ENCODE assay signal across 1 cellular context in the genomic region with DNA sequence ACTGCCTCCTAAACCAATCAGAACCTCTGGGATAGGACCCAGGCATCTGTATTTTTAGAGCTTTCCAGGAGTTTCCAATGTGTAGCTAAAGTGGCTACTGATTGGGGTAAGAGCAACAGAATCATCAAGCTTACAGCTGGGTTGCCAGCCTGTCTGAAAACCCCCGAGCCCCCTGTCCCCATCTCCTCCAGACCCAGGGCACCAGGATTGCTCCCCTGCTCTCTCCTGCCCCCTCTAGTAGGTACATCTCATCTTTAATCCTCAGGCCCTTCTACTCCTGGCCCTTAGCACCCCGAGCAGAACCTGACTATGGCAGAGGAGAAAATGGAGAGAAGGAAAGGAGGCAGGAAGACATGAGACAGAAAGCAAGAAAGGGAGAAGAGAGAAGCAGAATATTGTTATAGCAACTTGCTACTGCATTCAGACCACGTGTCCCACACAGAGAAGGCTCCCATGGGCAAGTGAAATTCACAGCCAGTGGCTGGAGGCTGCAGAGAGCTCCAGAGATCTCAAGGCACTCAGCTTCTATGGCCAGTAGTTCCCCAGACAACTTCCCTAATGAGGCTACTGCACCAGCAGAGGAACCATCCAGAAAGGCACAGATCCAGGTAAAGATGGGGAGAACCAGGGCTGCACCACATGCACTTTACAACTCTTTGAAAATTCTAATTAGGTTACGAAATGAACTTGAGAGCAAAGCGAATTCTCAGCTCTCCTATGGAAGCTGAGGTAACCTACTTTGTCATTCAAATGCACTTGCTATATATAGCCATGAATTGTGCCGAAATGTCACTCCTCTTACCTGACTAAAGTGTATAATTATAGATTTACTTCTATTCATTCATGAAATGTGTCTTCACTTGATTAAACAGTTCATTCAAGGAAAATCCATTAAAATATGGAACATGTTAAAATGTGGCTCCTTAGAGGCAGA.
TF ChIP-seq lines count a peak whose summit lies in the region.

No MANE protein-coding gene starts in this region.

TF ChIP-seq in SK-N-SH, 30 proteins besides CTCF, POLR2A, EP300 and RAD21:
- TF ChIP-seq, protein P1, sequence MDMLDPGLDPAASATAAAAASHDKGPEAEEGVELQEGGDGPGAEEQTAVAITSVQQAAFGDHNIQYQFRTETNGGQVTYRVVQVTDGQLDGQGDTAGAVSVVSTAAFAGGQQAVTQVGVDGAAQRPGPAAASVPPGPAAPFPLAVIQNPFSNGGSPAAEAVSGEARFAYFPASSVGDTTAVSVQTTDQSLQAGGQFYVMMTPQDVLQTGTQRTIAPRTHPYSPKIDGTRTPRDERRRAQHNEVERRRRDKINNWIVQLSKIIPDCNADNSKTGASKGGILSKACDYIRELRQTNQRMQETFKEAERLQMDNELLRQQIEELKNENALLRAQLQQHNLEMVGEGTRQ (IDR thresholded peaks at IDR 0.05; ENCODE audit: borderline replicate concordance, low read depth, low read length): no peak
- TF ChIP-seq, protein P2, sequence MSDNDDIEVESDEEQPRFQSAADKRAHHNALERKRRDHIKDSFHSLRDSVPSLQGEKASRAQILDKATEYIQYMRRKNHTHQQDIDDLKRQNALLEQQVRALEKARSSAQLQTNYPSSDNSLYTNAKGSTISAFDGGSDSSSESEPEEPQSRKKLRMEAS (IDR thresholded peaks at IDR 0.05; ENCODE audit: low read depth): no peak
- TF ChIP-seq, protein P3, sequence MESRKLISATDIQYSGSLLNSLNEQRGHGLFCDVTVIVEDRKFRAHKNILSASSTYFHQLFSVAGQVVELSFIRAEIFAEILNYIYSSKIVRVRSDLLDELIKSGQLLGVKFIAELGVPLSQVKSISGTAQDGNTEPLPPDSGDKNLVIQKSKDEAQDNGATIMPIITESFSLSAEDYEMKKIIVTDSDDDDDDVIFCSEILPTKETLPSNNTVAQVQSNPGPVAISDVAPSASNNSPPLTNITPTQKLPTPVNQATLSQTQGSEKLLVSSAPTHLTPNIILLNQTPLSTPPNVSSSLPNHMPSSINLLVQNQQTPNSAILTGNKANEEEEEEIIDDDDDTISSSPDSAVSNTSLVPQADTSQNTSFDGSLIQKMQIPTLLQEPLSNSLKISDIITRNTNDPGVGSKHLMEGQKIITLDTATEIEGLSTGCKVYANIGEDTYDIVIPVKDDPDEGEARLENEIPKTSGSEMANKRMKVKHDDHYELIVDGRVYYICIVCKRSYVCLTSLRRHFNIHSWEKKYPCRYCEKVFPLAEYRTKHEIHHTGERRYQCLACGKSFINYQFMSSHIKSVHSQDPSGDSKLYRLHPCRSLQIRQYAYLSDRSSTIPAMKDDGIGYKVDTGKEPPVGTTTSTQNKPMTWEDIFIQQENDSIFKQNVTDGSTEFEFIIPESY (IDR thresholded peaks at IDR 0.05; ENCODE audit: borderline replicate concordance, low read depth): no peak
- TF ChIP-seq YY1 (IDR thresholded peaks at IDR 0.05; ENCODE audit: low read depth) (no peak), FOSL2 (IDR thresholded peaks at IDR 0.05; ENCODE audit: borderline replicate concordance, low read depth) (no peak), GATA2 (CRISPR knock-in tag; IDR thresholded peaks at IDR 0.05) (no peak), EZH2phosphoT487 (IDR thresholded peaks at IDR 0.05; ENCODE audit: borderline replicate concordance, low read depth) (no peak), ELF1 (IDR thresholded peaks at IDR 0.05) (no peak), CHD2 (IDR thresholded peaks at IDR 0.05; ENCODE audit: low read length, partially characterized antibody) (no peak), MXI1 (IDR thresholded peaks at IDR 0.05; ENCODE audit: low read depth, low read length) (no peak), TAF1 (IDR thresholded peaks at IDR 0.05; ENCODE audit: borderline replicate concordance, low read depth, low read length) (no peak), SMC3 (IDR thresholded peaks at IDR 0.05; ENCODE audit: low read depth, low read length) (no peak)
TF ChIP-seq in SK-N-SH: peak in this region for 0.
